12 cellular contexts compared by ENCODE assay signal in the genomic region with DNA sequence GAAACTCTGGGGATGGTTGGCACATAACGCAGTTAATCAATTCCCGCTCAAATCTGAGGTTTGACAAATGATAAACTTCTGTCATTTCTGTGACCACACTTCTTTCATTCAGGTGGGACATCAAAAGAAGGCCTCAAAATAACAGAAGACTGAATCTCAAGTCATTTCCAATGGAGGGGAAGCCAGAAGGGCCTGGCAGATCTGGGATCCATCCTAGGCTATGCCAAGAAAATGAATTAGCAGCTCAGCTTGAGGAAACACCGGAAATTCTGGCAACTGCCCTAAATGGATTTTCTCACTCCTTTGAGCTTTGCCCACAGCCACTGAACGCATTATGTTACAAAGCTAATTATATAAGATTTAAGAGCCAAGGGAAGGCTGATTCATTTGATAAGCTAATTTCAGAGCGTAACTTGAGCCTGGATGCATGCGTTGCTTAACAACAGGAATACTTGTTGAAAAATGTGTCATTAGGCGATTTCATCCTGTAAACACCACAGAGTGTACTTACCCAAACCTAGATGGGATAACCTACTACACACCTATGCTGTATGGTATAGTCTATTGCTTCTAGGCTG. TPM values are rescaled to one million over a fixed set of nuclear protein-coding genes. Genes with fewer than 3 reads are reported as not detected.
DNase-seq lines count a peak whose midpoint lies in the region; ATAC-seq and TF ChIP-seq lines count a peak whose summit lies in the region.
"Had no signal": no experiment of that assay in that cellular context is flagged by ENCODE, and none has a peak within 500 bp of the region (broad histone marks: within the 10 kb centered on the region; RNA-seq: fewer than 3 reads in every experiment).

No MANE protein-coding gene starts in this region.

- H3K27me3 ChIP-seq in BE2C, result no peaks in the 10 kb centered on the region
- H3K27me3 ChIP-seq: upper lobe of left lung had no signal

- TF ChIP-seq CTCF in BE2C (IDR thresholded peaks at IDR 0.05; ENCODE audit: low read depth, low read length), result no peak
- TF ChIP-seq CTCF in GM10266 (IDR thresholded peaks at IDR 0.05; ENCODE audit: control insufficient read depth, insufficient read depth, low read depth, missing control alignments), result no peak

- H3K9me3 ChIP-seq in BE2C, result no peaks in the 10 kb centered on the region
- H3K9me3 ChIP-seq: upper lobe of left lung had no signal

- no peak for ATAC-seq in HG02870 (IDR thresholded peaks at IDR 0.05; ENCODE audit: unreplicated experiment)

- H3K4me1 ChIP-seq in BE2C, result peaks cover 21% of the 10 kb centered on the region

- no peaks in the 10 kb centered on the region for H3K36me3 ChIP-seq in BE2C
- H3K36me3 ChIP-seq: upper lobe of left lung had no signal

- H3K27me3 Mint-ChIP-seq in activated T-cell treated with anti-CD3 and anti-CD28 coated beads, Interleukin-2, amount 50 U/mL, for 24 hours, result no peaks in the 10 kb centered on the region
- H3K27me3 Mint-ChIP-seq: activated naive CD4-positive, alpha-beta T cell treated with anti-CD3 and anti-CD28 coated beads, Interleukin-2, amount 10 ng/mL, durations not matched to agents 7 days and 5 days had no signal

- no peak overlapping the region for H3K27ac Mint-ChIP-seq in activated T-cell treated with anti-CD3 and anti-CD28 coated beads, Interleukin-2, amount 50 U/mL, for 24 hours
- H3K27ac Mint-ChIP-seq: activated naive CD4-positive, alpha-beta T cell treated with anti-CD3 and anti-CD28 coated beads, Interleukin-2, amount 10 ng/mL, durations not matched to agents 7 days and 5 days had no signal

- H3K4me3 Mint-ChIP-seq in activated T-cell treated with anti-CD3 and anti-CD28 coated beads, Interleukin-2, amount 50 U/mL, for 24 hours, result no peak overlapping the region
- H3K4me3 Mint-ChIP-seq: activated naive CD4-positive, alpha-beta T cell treated with anti-CD3 and anti-CD28 coated beads, Interleukin-2, amount 10 ng/mL, durations not matched to agents 7 days and 5 days had no signal

- H3K4me1 Mint-ChIP-seq in activated T-cell treated with anti-CD3 and anti-CD28 coated beads, Interleukin-2, amount 50 U/mL, for 24 hours (ENCODE audit: low read depth), result peaks cover 13% of the 10 kb centered on the region

- DNase-seq in BE2C (peak; percentile 33), NCI-H1105 treated with DMSO at 0.1 percent for 48 hours (lab: John Stamatoyannopoulos, UW) (peak; percentile 86), anterior cingulate cortex (lab: John Stamatoyannopoulos, UW) (peak in 40 of 58 donors; percentile 8 to 79 (median 48)), medulla oblongata (ENCODE audit: extremely low spot score) (peak; percentile 70), GM10266 (ENCODE audit: extremely low spot score) (no peak)
- no peak for DNase-seq in stimulated activated CD8-positive, alpha-beta memory T cell treated with anti-CD3 and anti-CD28 coated beads, Interleukin-4, amount 100 ng/mL, for 48 hours
- DNase-seq in activated T-cell treated with anti-CD3 and anti-CD28 coated beads, Interleukin-2, amount 50 U/mL, for 24 hours, result no peak
- DNase-seq: activated naive CD4-positive, alpha-beta T cell treated with anti-CD3 and anti-CD28 coated beads, Interleukin-2, amount 10 ng/mL, durations not matched to agents 7 days and 5 days; CD8-positive, alpha-beta memory T cell; upper lobe of left lung had no signal

- H3K4me3 ChIP-seq in BE2C (ENCODE audit: low read depth, low read length), result peak overlapping the region; percentile 8; the same call in 1 of the 2 replicates
- H3K4me3 ChIP-seq: PC-9, upper lobe of left lung had no signal

- no peaks in the 10 kb centered on the region for H3K36me3 Mint-ChIP-seq in activated T-cell treated with anti-CD3 and anti-CD28 coated beads, Interleukin-2, amount 50 U/mL, for 24 hours (ENCODE audit: low read depth)
- H3K36me3 Mint-ChIP-seq: activated naive CD4-positive, alpha-beta T cell treated with anti-CD3 and anti-CD28 coated beads, Interleukin-2, amount 10 ng/mL, durations not matched to agents 7 days and 5 days; CD8-positive, alpha-beta memory T cell had no signal

- H3K9me3 Mint-ChIP-seq in activated T-cell treated with anti-CD3 and anti-CD28 coated beads, Interleukin-2, amount 50 U/mL, for 24 hours, result no peaks in the 10 kb centered on the region
- H3K9me3 Mint-ChIP-seq: activated naive CD4-positive, alpha-beta T cell treated with anti-CD3 and anti-CD28 coated beads, Interleukin-2, amount 10 ng/mL, durations not matched to agents 7 days and 5 days; CD8-positive, alpha-beta memory T cell had no signal

RNA-seq across cellular contexts. Expression of a gene that starts 47.1 kb away (rescaled TPM):
- polyA plus RNA-seq in BE2C (2012; ENCODE audit: insufficient read depth, insufficient read length, low read depth), result 7.8 TPM

Comparison
In these comparisons a context has a peak if more than half of its experiments do, and no peak if none do; other contexts are left out.
1. DNase-seq: peak in BE2C (single experiment), NCI-H1105 treated with DMSO at 0.1 percent for 48 hours (single experiment), anterior cingulate cortex (40 of 58) and medulla oblongata (single experiment); none in GM10266 (single experiment), stimulated activated CD8-positive, alpha-beta memory T cell treated with anti-CD3 and anti-CD28 coated beads, Interleukin-4, amount 100 ng/mL, for 48 hours (single experiment) and activated T-cell treated with anti-CD3 and anti-CD28 coated beads, Interleukin-2, amount 50 U/mL, for 24 hours (single experiment).